ENCODE assay signal across 8 cellular contexts in the genomic region with DNA sequence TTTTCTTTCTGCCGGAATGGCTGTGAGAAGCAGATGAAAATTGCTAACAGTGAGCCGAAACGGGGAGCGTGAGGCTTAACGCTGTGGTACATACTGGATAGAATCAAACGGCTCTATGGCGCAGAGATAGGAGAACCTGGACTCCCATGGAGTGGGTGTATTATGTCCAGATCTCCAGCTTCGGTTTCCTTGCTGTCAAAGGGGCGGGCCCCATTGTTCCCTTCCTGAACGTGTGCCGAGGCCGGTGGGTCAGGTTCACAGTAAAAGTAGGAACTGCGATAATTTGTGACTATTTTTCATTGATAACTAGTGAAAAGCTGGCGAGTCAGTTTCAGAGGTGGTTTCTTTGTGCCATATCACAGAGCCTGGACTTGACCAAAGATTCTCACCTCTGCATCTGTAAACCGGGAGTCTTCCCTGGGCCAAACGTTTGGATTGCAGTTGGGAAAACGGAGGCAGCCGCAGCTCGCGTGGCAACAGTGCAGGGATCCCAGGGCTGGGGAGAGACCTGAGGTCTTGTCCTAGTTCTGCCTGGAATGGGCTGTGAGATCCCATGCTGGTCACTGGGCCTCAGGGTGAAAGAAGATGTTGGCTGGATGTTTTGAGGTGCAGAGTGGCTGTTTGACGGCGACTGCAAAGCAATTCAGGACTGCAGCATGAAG. TPM values are rescaled to one million over a fixed set of nuclear protein-coding genes. Genes with fewer than 3 reads are reported as not detected.
DNase-seq lines count a peak whose midpoint lies in the region; ATAC-seq, FAIRE-seq and TF ChIP-seq lines count a peak whose summit lies in the region.

No MANE protein-coding gene starts in this region.

- peak overlapping the region; percentile 100 for H3K9ac ChIP-seq in BLaER1
- peak overlapping the region; percentile 98 for H3K9ac ChIP-seq in Loucy (ENCODE audit: low read depth, low read length, poor library complexity, severe bottlenecking)
- H3K9ac ChIP-seq in colonic mucosa (ENCODE audit: low read depth in 2 of 2, low read length in 2 of 2): peak overlapping the region; percentile 75 to 96

- peak overlapping the region; percentile 99 for H3K27ac ChIP-seq in BLaER1
- H3K27ac ChIP-seq in colonic mucosa: peak overlapping the region; percentile 75

- no peak for FAIRE-seq in urothelium cell line (lab: Jason Lieb, UNC)

- peak overlapping the region; percentile 99 for H3K4me2 ChIP-seq in BLaER1
- H3K4me2 ChIP-seq in Loucy (ENCODE audit: low read depth, low read length, poor library complexity, severe bottlenecking): peak overlapping the region; percentile 96

- ATAC-seq in naive B cell (ENCODE audit: low read depth in 2 of 2): no peak
- no peak for ATAC-seq in HG02763 (IDR thresholded peaks at IDR 0.05; ENCODE audit: unreplicated experiment)

- H3K4me3 ChIP-seq in BLaER1 (peak overlapping the region; percentile 90), Loucy (ENCODE audit: low read length, poor library complexity, severe bottlenecking) (peak overlapping the region; percentile 98), colonic mucosa (peak overlapping the region; percentile 92)

- in situ Hi-C loops in KBM-7 (cut with MboI; ENCODE audit: low pct_unique_long_range_greater_than_20kb, low sequenced_read_pairs): no loop called here

- H3F3A ChIP-seq in Loucy (ENCODE audit: low read depth): no peaks in the 10 kb centered on the region; the same call in 1 of the 2 replicates

- no peaks in the 10 kb centered on the region for H3K9me3 Mint-ChIP-seq in naive B cell

- no peaks in the 10 kb centered on the region for H3K9me2 ChIP-seq in Loucy (replicated peaks; ENCODE audit: low read depth, low read length)

- peaks cover 42% of the 10 kb centered on the region for H3K79me2 ChIP-seq in Loucy (ENCODE audit: insufficient read depth, low read length)

- peaks cover 0 to 2% (median 0%) of the 10 kb centered on the region in 3 donors for H3K27me3 Mint-ChIP-seq in naive B cell

- peaks cover 36 to 53% (median 46%) of the 10 kb centered on the region in 3 donors for H3K4me1 Mint-ChIP-seq in naive B cell

- intact Hi-C loops in colonic mucosa (cut with DNase I): no loop called here

- DNase-seq in colonic mucosa (no peak), naive B cell (no peak), urothelium cell line (ENCODE audit: low spot score) (no peak), KBM-7 (no peak), inferior parietal cortex (ENCODE audit: extremely low spot score) (no peak)

- H3K4me3 Mint-ChIP-seq in naive B cell: peak overlapping the region; percentile 95 to 100 (median 99)

- H3K27me3 ChIP-seq in BLaER1: no peaks in the 10 kb centered on the region
- peaks cover 7% of the 10 kb centered on the region for H3K27me3 ChIP-seq in Loucy (ENCODE audit: insufficient read depth, low read length, poor library complexity, severe bottlenecking)
- no peaks in the 10 kb centered on the region for H3K27me3 ChIP-seq in colonic mucosa

- H3K9me3 ChIP-seq in BLaER1 (no peaks in the 10 kb centered on the region), Loucy (ENCODE audit: insufficient read depth, low read depth, low read length) (no peaks in the 10 kb centered on the region), colonic mucosa (no peaks in the 10 kb centered on the region)

- TF ChIP-seq CTCF in Loucy (conservative IDR thresholded peaks at IDR 0.05; ENCODE audit: low read length) (no peak), colonic mucosa (IDR thresholded peaks at IDR 0.05) (no peak)

- H3K36me3 ChIP-seq in BLaER1 (peaks cover 51% of the 10 kb centered on the region), Loucy (ENCODE audit: insufficient read depth, low read length) (peaks cover 47% of the 10 kb centered on the region; the same call in 1 of the 2 replicates), colonic mucosa (peaks cover 24% of the 10 kb centered on the region)

- H3K4me1 ChIP-seq in BLaER1 (peaks cover 37% of the 10 kb centered on the region), Loucy (ENCODE audit: insufficient read depth, low read length, poor library complexity, severe bottlenecking) (peaks cover 21% of the 10 kb centered on the region), colonic mucosa (peaks cover 8% of the 10 kb centered on the region)

- no peak overlapping the region for H2AFZ ChIP-seq in Loucy (ENCODE audit: low read length)

- H3K36me3 Mint-ChIP-seq in naive B cell: peaks cover 0 to 14% of the 10 kb centered on the region in 2 donors

- peaks cover 57% of the 10 kb centered on the region for H4K20me1 ChIP-seq in BLaER1
- peaks cover 42% of the 10 kb centered on the region for H4K20me1 ChIP-seq in Loucy (ENCODE audit: insufficient read depth, low read length, poor library complexity, severe bottlenecking)

- peak overlapping the region; percentile 86 to 100 (median 97) for H3K27ac Mint-ChIP-seq in naive B cell

RNA-seq across cellular contexts. Expression of gene RPL18A, which starts 0.8 kb away (rescaled TPM):
- total RNA-seq in colonic mucosa: 1,000 to 10,000 TPM; 1,592 to 1,923 TPM
- 1,000 to 10,000 TPM; 4,544 to 6,141 (median 5,279) TPM for polyA plus RNA-seq in naive B cell (ENCODE audit: low read depth in 6 of 6)

RNA-seq across cellular contexts. Expression of gene SLC5A5, which starts 11.3 kb away (rescaled TPM):
- not detected for total RNA-seq in colonic mucosa
- under 1 TPM in 5 of 6 donors, not detected in 1; 0.07 to 0.80 (median 0.19) TPM for polyA plus RNA-seq in naive B cell (ENCODE audit: low read depth in 6 of 6)

RNA-seq across cellular contexts. Expression of gene JAK3, which starts 12.7 kb away (rescaled TPM):
- total RNA-seq in colonic mucosa: 1 to 10 TPM; 3.1 to 4.0 TPM
- 10 to 100 TPM; 38.5 to 68.7 (median 56.0) TPM for polyA plus RNA-seq in naive B cell (ENCODE audit: low read depth in 6 of 6)

RNA-seq across cellular contexts. Expression of gene INSL3, which starts 39.1 kb away (rescaled TPM):
- not detected for total RNA-seq in colonic mucosa
- polyA plus RNA-seq in naive B cell (ENCODE audit: low read depth in 6 of 6): 1 to 10 TPM in 2 of 6 donors, under 1 TPM in 3, not detected in 1; 0.49 to 1.8 (median 0.89) TPM
